In the genomic region with DNA sequence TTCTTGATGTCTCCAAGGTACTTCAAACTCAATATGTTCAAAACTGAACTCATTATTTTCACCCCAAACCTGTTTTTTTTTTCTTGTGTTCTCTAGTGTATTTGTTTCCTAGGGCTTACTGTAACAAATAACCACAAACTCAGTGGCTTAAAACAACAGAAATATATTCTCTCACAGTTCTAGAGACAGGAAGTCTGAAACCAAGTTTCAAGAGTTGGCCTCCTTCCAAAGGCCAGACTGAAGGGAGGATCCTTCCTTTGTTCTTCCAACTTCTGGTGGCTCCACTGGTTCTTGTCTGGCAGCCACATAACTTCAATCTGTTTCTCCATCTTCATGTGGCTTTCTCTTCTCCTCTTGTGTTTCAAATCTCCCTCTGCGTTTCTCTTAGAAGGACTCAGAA, we compare ENCODE assay signal across 19 cellular contexts.
DNase-seq lines count a peak whose midpoint lies in the region; TF ChIP-seq lines count a peak whose summit lies in the region.
"Had no signal": no experiment of that assay in that cellular context is flagged by ENCODE, and none has a peak within 500 bp of the region (broad histone marks: within the 10 kb centered on the region; RNA-seq: fewer than 3 reads in every experiment).

No MANE protein-coding gene starts in this region.

- POLR2A ChIA-PET in A673 (lab: Charles Lee; ENCODE audit: low non-redundant PET), result no interaction called here

- no peak overlapping the region for H2BK12ac ChIP-seq in trophoblast cell (ENCODE audit: low read length)

- intact Hi-C loops in A673 (cut with micrococcal nuclease; ENCODE audit: unreplicated experiment), result no loop called here

- no peaks in the 10 kb centered on the region for H3K79me2 ChIP-seq in trophoblast cell (ENCODE audit: control insufficient read depth, insufficient read depth, low read length, poor library complexity)

- H2AFZ ChIP-seq in trophoblast cell (ENCODE audit: insufficient read depth, low read length, poor library complexity), result no peak overlapping the region

- H3K14ac ChIP-seq in trophoblast cell (ENCODE audit: low read length), result no peak overlapping the region

- H3K4me3 ChIP-seq in A673 (ENCODE audit: low read depth, low read length, poor library complexity, severe bottlenecking) (no peak overlapping the region), fibroblast of pulmonary artery (replicated peaks; ENCODE audit: low read depth, low read length) (no peak overlapping the region), trophoblast cell (ENCODE audit: low read depth, low read length) (no peak overlapping the region)
- H3K4me3 ChIP-seq: left lung, skin epidermis, suprapubic skin had no signal

- no peak overlapping the region for H3K23ac ChIP-seq in trophoblast cell (ENCODE audit: low read length)

- H3K27ac ChIP-seq in A673 (ENCODE audit: low read depth, low read length, poor library complexity, severe bottlenecking), result no peak overlapping the region
- no peak overlapping the region for H3K27ac ChIP-seq in trophoblast cell (ENCODE audit: low read depth, low read length)
- H3K27ac ChIP-seq: left lung, skin epidermis, suprapubic skin had no signal

- no peak overlapping the region for H4K8ac ChIP-seq in trophoblast cell (ENCODE audit: low read depth, low read length)

- no peaks in the 10 kb centered on the region for H3K36me3 Mint-ChIP-seq in nephron progenitor cell (ENCODE audit: low read depth)

- no peak overlapping the region for H3K9ac ChIP-seq in trophoblast cell (ENCODE audit: low read length)

- H2BK120ac ChIP-seq in trophoblast cell (ENCODE audit: insufficient read depth, low read length, poor library complexity), result no peak overlapping the region

- peaks cover 25% of the 10 kb centered on the region for H3K27me3 Mint-ChIP-seq in nephron progenitor cell (ENCODE audit: low read depth, poor library complexity)

- H3K4me1 Mint-ChIP-seq in nephron progenitor cell, result no peaks in the 10 kb centered on the region

- no peak overlapping the region for H4K91ac ChIP-seq in trophoblast cell (ENCODE audit: low read depth, low read length)

- no CpG with 5 or more reads among the region's 1 CpG for WGBS in trophoblast cell (ENCODE audit: extremely low coverage, insufficient coverage, insufficient read length)

- no peak overlapping the region for H2BK5ac ChIP-seq in trophoblast cell (ENCODE audit: low read depth, low read length, poor library complexity)

- H3K4me1 ChIP-seq in A673 (ENCODE audit: insufficient read depth, low read length, poor library complexity, severe bottlenecking) (no peaks in the 10 kb centered on the region), trophoblast cell (ENCODE audit: control insufficient read depth in 1 of 2, insufficient read depth in 2 of 2, low read length in 2 of 2) (no peaks in the 10 kb centered on the region)
- H3K4me1 ChIP-seq: left lung, suprapubic skin had no signal

- H3K4me3 Mint-ChIP-seq in nephron progenitor cell, result no peak overlapping the region

- peak; percentile 29 for DNase-seq in A673 (ENCODE audit: low spot score)
- peak; percentile 2 for DNase-seq in EL
- peak; percentile 38 for DNase-seq in RPMI8226
- peak; percentile 59 for DNase-seq in fibroblast of pulmonary artery (ENCODE audit: low read depth)
- no peak for DNase-seq in nephron progenitor cell
- no peak for DNase-seq in activated T-cell treated with anti-CD3 and anti-CD28 coated beads, Interleukin-2, amount 50 U/mL, for 1 hour
- no peak for DNase-seq in germinal center (ENCODE audit: low spot score)
- DNase-seq in trophoblast cell, result no peak
- DNase-seq: activated CD8-positive, alpha-beta memory T cell treated with anti-CD3 and anti-CD28 coated beads for 24 hours; cerebellar nuclear complex; left lung; NCI-H1105; NCI-H2171 treated with DMSO at 0.1 percent for 48 hours; NCI-H82; stimulated activated CD4-positive, alpha-beta T cell treated with anti-CD3 and anti-CD28 coated beads, Interleukin-4, amount 100 ng/mL, for 4 hours; stimulated activated CD8-positive, alpha-beta memory T cell treated with anti-CD3 and anti-CD28 coated beads, Interleukin-4, amount 100 ng/mL, for 48 hours had no signal

- no TSS peak for BruUV-seq in A673 (replicated peaks; lab: Mats Ljungman, UMichigan)

- no peak overlapping the region for H2AK5ac ChIP-seq in trophoblast cell (ENCODE audit: low read length)

- no peaks in the 10 kb centered on the region for H3K27me3 ChIP-seq in A673 (replicated peaks; ENCODE audit: insufficient read depth, low read depth, low read length, poor library complexity)
- H3K27me3 ChIP-seq in trophoblast cell (ENCODE audit: insufficient read depth, low read length), result no peaks in the 10 kb centered on the region
- H3K27me3 ChIP-seq: suprapubic skin had no signal

- H3K36me3 ChIP-seq in A673 (ENCODE audit: insufficient read depth, low read length, poor library complexity, severe bottlenecking) (no peaks in the 10 kb centered on the region), trophoblast cell (ENCODE audit: control insufficient read depth in 1 of 2, insufficient read depth in 2 of 2, low read length in 2 of 2) (no peaks in the 10 kb centered on the region)
- H3K36me3 ChIP-seq: left lung, suprapubic skin had no signal

- no peaks in the 10 kb centered on the region for H3K79me1 ChIP-seq in trophoblast cell (ENCODE audit: low read length)

- no peak overlapping the region for H3K18ac ChIP-seq in trophoblast cell (ENCODE audit: low read length)

- no peak overlapping the region for H3K4ac ChIP-seq in trophoblast cell (ENCODE audit: low read depth, low read length)

- no peak overlapping the region for H3K27ac Mint-ChIP-seq in nephron progenitor cell
- H3K27ac Mint-ChIP-seq: activated T-helper 2 cell treated with anti-CD3 and anti-CD28 coated beads, Interferon-gamma antibody, Interleukin-2, Interleukin-4, amounts not matched to agents 10 μg/mL and 5 μg/mL and 100 μg/mL, durations not matched to agents 14 hours and 24 hours and 36 hours had no signal

- CTCF ChIA-PET in A673 (lab: Charles Lee), result no interaction called here

- TF ChIP-seq CTCF in A673 (conservative IDR thresholded peaks at IDR 0.05; ENCODE audit: low read depth, low read length), result no peak
- TF ChIP-seq CTCF in fibroblast of pulmonary artery (IDR thresholded peaks at IDR 0.05; ENCODE audit: low read length, missing control alignments), result no peak
- TF ChIP-seq CTCF in nephron progenitor cell (IDR thresholded peaks at IDR 0.05), result no peak

- H3K9me3 Mint-ChIP-seq in nephron progenitor cell, result peaks cover 17% of the 10 kb centered on the region
- H3K9me3 Mint-ChIP-seq: activated T-helper 2 cell treated with anti-CD3 and anti-CD28 coated beads, Interferon-gamma antibody, Interleukin-2, Interleukin-4, amounts not matched to agents 10 μg/mL and 5 μg/mL and 100 μg/mL, durations not matched to agents 14 hours and 24 hours and 36 hours had no signal

- H4K12ac ChIP-seq in trophoblast cell (ENCODE audit: low read depth, low read length), result no peak overlapping the region

- H3K9me3 ChIP-seq in A673 (ENCODE audit: low read depth, low read length, poor library complexity, severe bottlenecking) (no peaks in the 10 kb centered on the region), trophoblast cell (ENCODE audit: insufficient read depth, low read depth, low read length) (no peaks in the 10 kb centered on the region)
- H3K9me3 ChIP-seq: suprapubic skin had no signal

- no peak overlapping the region for H3K4me2 ChIP-seq in trophoblast cell (ENCODE audit: low read length)

Comparison
In these comparisons a context has a peak if more than half of its experiments do, and no peak if none do; other contexts are left out.
1. DNase-seq: peak in A673 (single experiment), EL (single experiment), RPMI8226 (single experiment) and fibroblast of pulmonary artery (single experiment); none in nephron progenitor cell (single experiment), activated T-cell treated with anti-CD3 and anti-CD28 coated beads, Interleukin-2, amount 50 U/mL, for 1 hour (single experiment), germinal center (single experiment) and trophoblast cell (0 of 2).